14 cellular contexts compared by ENCODE assay signal in the genomic region with DNA sequence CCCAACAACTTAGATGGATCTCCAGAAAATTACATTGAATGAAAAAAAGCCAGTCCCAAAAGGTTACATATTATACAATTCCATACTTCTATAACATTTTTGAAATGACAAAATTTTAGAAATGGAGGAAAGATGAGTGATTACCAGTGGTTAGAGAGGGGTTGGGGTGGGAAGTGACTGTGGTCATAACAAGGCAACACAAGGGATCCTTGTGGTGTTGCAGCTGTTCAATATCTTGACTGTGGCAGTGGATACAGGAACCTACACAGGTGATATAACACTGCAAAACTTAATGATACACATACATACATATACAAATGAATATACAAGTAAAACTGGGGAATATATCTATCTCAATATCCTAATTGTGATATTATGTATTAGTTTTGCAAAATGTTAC.
"Had no signal": no experiment of that assay in that cellular context is flagged by ENCODE, and none has a peak within 500 bp of the region (broad histone marks: within the 10 kb centered on the region; RNA-seq: fewer than 3 reads in every experiment).

No MANE protein-coding gene starts in this region.

- H3K27ac Mint-ChIP-seq: stimulated activated effector memory CD8-positive, alpha-beta T cell treated with anti-CD3 and anti-CD28 coated beads, Interleukin-12 subunit alpha, Interleukin-12 subunit beta, amount 100 ng/mL, for 72 hours had no signal

- DNase-seq: activated CD4-positive, alpha-beta T cell treated with anti-CD3 and anti-CD28 coated beads, Interleukin-2, amount 50 U/mL, for 48 hours; activated CD4-positive, CD25-positive, alpha-beta regulatory T cell treated with anti-CD3 and anti-CD28 coated beads, Interleukin-2, amount 50 U/mL, for 72 hours; aorta; effector CD8-positive, alpha-beta T cell; esophagus squamous epithelium; hippocampal formation; mammary epithelial cell; naive B cell; T1000; tibial artery; uterus had no signal

- H3K9me3 Mint-ChIP-seq: stimulated activated effector memory CD8-positive, alpha-beta T cell treated with anti-CD3 and anti-CD28 coated beads, Interleukin-12 subunit alpha, Interleukin-12 subunit beta, amount 100 ng/mL, for 72 hours had no signal

- H3K27ac ChIP-seq: esophagus squamous epithelium, neutrophil, uterus had no signal

- ATAC-seq: left lobe of liver; stimulated activated effector memory CD8-positive, alpha-beta T cell treated with anti-CD3 and anti-CD28 coated beads, Interleukin-12 subunit alpha, Interleukin-12 subunit beta, amount 100 ng/mL, for 72 hours had no signal

- H3K27me3 ChIP-seq: esophagus squamous epithelium, neutrophil, tibial artery, uterus had no signal

- H3K4me3 Mint-ChIP-seq: naive B cell; stimulated activated effector memory CD8-positive, alpha-beta T cell treated with anti-CD3 and anti-CD28 coated beads, Interleukin-12 subunit alpha, Interleukin-12 subunit beta, amount 100 ng/mL, for 72 hours had no signal

- H3K27me3 Mint-ChIP-seq: naive B cell had no signal

- H3K36me3 ChIP-seq: neutrophil, tibial artery, uterus had no signal

- H3K9me3 ChIP-seq: esophagus squamous epithelium, neutrophil, tibial artery, uterus had no signal

- H3K4me3 ChIP-seq: esophagus squamous epithelium, tibial artery, uterus had no signal

- H3K4me1 ChIP-seq: uterus had no signal
